23 cellular contexts compared by ENCODE assay signal in genomic region chr14:102079700-102079979, GRCh38. TPM values are rescaled to one million over a fixed set of nuclear protein-coding genes. Genes with fewer than 3 reads are reported as not detected.
DNase-seq lines count a peak whose midpoint lies in the region; ATAC-seq and TF ChIP-seq lines count a peak whose summit lies in the region.
"Had no signal": no experiment of that assay in that cellular context is flagged by ENCODE, and none has a peak within 500 bp of the region (broad histone marks: within the 10 kb centered on the region; RNA-seq: fewer than 3 reads in every experiment).

No MANE protein-coding gene starts in this region.

- no peaks in the 10 kb centered on the region for H3K27me3 ChIP-seq in Karpas-422 (ENCODE audit: low read length)
- no peaks in the 10 kb centered on the region for H3K27me3 ChIP-seq in neural progenitor cell
- H3K27me3 ChIP-seq: adrenal gland, brain microvascular endothelial cell, vagina had no signal

- no peak for TF ChIP-seq CTCF in neural progenitor cell (IDR thresholded peaks at IDR 0.05)

- DNase-seq in DMS53 (lab: John Stamatoyannopoulos, UW): peak; percentile 20
- DNase-seq in DMS53 treated with DMSO at 0.1 percent for 48 hours (lab: John Stamatoyannopoulos, UW; ENCODE audit: unreplicated experiment): no peak
- peak; percentile 63 for DNase-seq in Karpas-422
- no peak for DNase-seq in activated naive CD8-positive, alpha-beta T cell treated with anti-CD3 and anti-CD28 coated beads, Interleukin-2, amount 10 ng/mL, durations not matched to agents 7 days and 5 days
- no peak for DNase-seq in immature natural killer cell
- no peak for DNase-seq in neural progenitor cell (ENCODE audit: low spot score)
- DNase-seq: 8988T; activated CD4-positive, alpha-beta T cell treated with anti-CD3 and anti-CD28 coated beads, Interleukin-2, amount 10 ng/mL, durations not matched to agents 7 days and 5 days; adrenal gland; brain microvascular endothelial cell; CD4-positive, alpha-beta T cell; KG1; natural killer cell; NCI-H1436 treated with DMSO at 0.1 percent for 48 hours; NCI-H2107; OCI-M1; stimulated activated naive CD8-positive, alpha-beta T cell treated with anti-CD3 and anti-CD28 coated beads, Interleukin-15, amount 100 ng/mL, for 72 hours had no signal

- H3K4me2 ChIP-seq in Karpas-422 (ENCODE audit: low read depth, low read length, poor library complexity, severe bottlenecking) (no peak overlapping the region), neural progenitor cell (no peak overlapping the region)

- ATAC-seq in activated naive CD8-positive, alpha-beta T cell treated with anti-CD3 and anti-CD28 coated beads, Interleukin-2, amount 10 ng/mL, durations not matched to agents 7 days and 5 days (ENCODE audit: low read depth): peak; percentile 21
- ATAC-seq in HG02588 (IDR thresholded peaks at IDR 0.05; ENCODE audit: unreplicated experiment) (no peak), GM21825 (IDR thresholded peaks at IDR 0.05; ENCODE audit: unreplicated experiment) (no peak)
- ATAC-seq: activated T-helper 17 cell treated with anti-CD3 and anti-CD28 coated beads, Interleukin-2, amount 50 U/mL, for 72 hours; stimulated activated naive CD8-positive, alpha-beta T cell treated with anti-CD3 and anti-CD28 coated beads, Interleukin-15, amount 100 ng/mL, for 72 hours had no signal

- H4K20me1 ChIP-seq in Karpas-422 (ENCODE audit: insufficient read depth, low read depth, low read length) (peaks cover 32% of the 10 kb centered on the region), neural progenitor cell (ENCODE audit: low read depth) (peaks cover 37% of the 10 kb centered on the region)

- H3K9ac ChIP-seq in Karpas-422 (ENCODE audit: low read length): no peak overlapping the region
- H3K9ac ChIP-seq in neural progenitor cell: no peak overlapping the region

- peak overlapping the region; percentile 60 for H3K27ac Mint-ChIP-seq in activated naive CD8-positive, alpha-beta T cell treated with anti-CD3 and anti-CD28 coated beads, Interleukin-2, amount 10 ng/mL, durations not matched to agents 7 days and 5 days
- H3K27ac Mint-ChIP-seq in immature natural killer cell (peak overlapping the region in 4 of 6 donors; percentile 43 to 95 (median 59)), neural progenitor cell (no peak overlapping the region)
- H3K27ac Mint-ChIP-seq: activated CD4-positive, alpha-beta T cell treated with anti-CD3 and anti-CD28 coated beads, Interleukin-2, amount 10 ng/mL, durations not matched to agents 7 days and 5 days; activated T-helper 17 cell treated with anti-CD3 and anti-CD28 coated beads, Interleukin-2, amount 50 U/mL, for 72 hours; CD4-positive, alpha-beta T cell; T-helper 2 cell treated with Interferon-gamma antibody and Interleukin-4, amounts not matched to agents 5 μg/mL and 100 μg/mL, for 36 hours had no signal

- H3K4me3 ChIP-seq in Karpas-422 (ENCODE audit: low read length): no peak overlapping the region
- H3K4me3 ChIP-seq in neural progenitor cell: no peak overlapping the region
- H3K4me3 ChIP-seq: adrenal gland, vagina had no signal

- H3K9me3 Mint-ChIP-seq in activated naive CD8-positive, alpha-beta T cell treated with anti-CD3 and anti-CD28 coated beads, Interleukin-2, amount 10 ng/mL, durations not matched to agents 7 days and 5 days: no peaks in the 10 kb centered on the region
- H3K9me3 Mint-ChIP-seq in immature natural killer cell (no peaks in the 10 kb centered on the region), neural progenitor cell (no peaks in the 10 kb centered on the region)
- H3K9me3 Mint-ChIP-seq: activated CD4-positive, alpha-beta T cell treated with anti-CD3 and anti-CD28 coated beads, Interleukin-2, amount 10 ng/mL, durations not matched to agents 7 days and 5 days; activated T-helper 17 cell treated with anti-CD3 and anti-CD28 coated beads, Interleukin-2, amount 50 U/mL, for 72 hours; CD4-positive, alpha-beta T cell; natural killer cell; stimulated activated naive CD8-positive, alpha-beta T cell treated with anti-CD3 and anti-CD28 coated beads, Interleukin-15, amount 100 ng/mL, for 72 hours; T-helper 2 cell treated with Interferon-gamma antibody and Interleukin-4, amounts not matched to agents 5 μg/mL and 100 μg/mL, for 36 hours had no signal

- no peak overlapping the region for H3K4me3 Mint-ChIP-seq in activated naive CD8-positive, alpha-beta T cell treated with anti-CD3 and anti-CD28 coated beads, Interleukin-2, amount 10 ng/mL, durations not matched to agents 7 days and 5 days
- H3K4me3 Mint-ChIP-seq in immature natural killer cell (no peak overlapping the region), neural progenitor cell (no peak overlapping the region)
- H3K4me3 Mint-ChIP-seq: activated CD4-positive, alpha-beta T cell treated with anti-CD3 and anti-CD28 coated beads, Interleukin-2, amount 10 ng/mL, durations not matched to agents 7 days and 5 days; natural killer cell; stimulated activated naive CD8-positive, alpha-beta T cell treated with anti-CD3 and anti-CD28 coated beads, Interleukin-15, amount 100 ng/mL, for 72 hours; T-helper 2 cell treated with Interferon-gamma antibody and Interleukin-4, amounts not matched to agents 5 μg/mL and 100 μg/mL, for 36 hours had no signal

- H3K79me2 ChIP-seq in Karpas-422 (ENCODE audit: low read length): peaks cover 5% of the 10 kb centered on the region; the same call in 1 of the 2 replicates
- H3K79me2 ChIP-seq in neural progenitor cell (ENCODE audit: low read depth): peaks cover 32% of the 10 kb centered on the region

- POLR2A ChIA-PET in activated naive CD8-positive, alpha-beta T cell treated with anti-CD3 and anti-CD28 coated beads, Interleukin-2, amount 10 ng/mL, durations not matched to agents 7 days and 5 days (lab: Charles Lee): no interaction called here

- H2AFZ ChIP-seq in Karpas-422 (ENCODE audit: low read length) (no peak overlapping the region), neural progenitor cell (replicated peaks) (no peak overlapping the region)

- H3K27ac ChIP-seq in Karpas-422 (ENCODE audit: low read length) (no peak overlapping the region), neural progenitor cell (no peak overlapping the region)
- H3K27ac ChIP-seq: adrenal gland, brain microvascular endothelial cell, vagina, VCaP had no signal

- H3K4me1 ChIP-seq in Karpas-422 (ENCODE audit: low read length) (peaks cover 13% of the 10 kb centered on the region), neural progenitor cell (peaks cover 23% of the 10 kb centered on the region)

- H3K27me3 Mint-ChIP-seq in activated naive CD8-positive, alpha-beta T cell treated with anti-CD3 and anti-CD28 coated beads, Interleukin-2, amount 10 ng/mL, durations not matched to agents 7 days and 5 days: no peaks in the 10 kb centered on the region
- H3K27me3 Mint-ChIP-seq in immature natural killer cell (ENCODE audit: low read depth in 3 of 3): peaks cover 2 to 16% (median 3%) of the 10 kb centered on the region in 3 donors
- peaks cover 4% of the 10 kb centered on the region for H3K27me3 Mint-ChIP-seq in neural progenitor cell (ENCODE audit: insufficient read depth, low read depth)
- H3K27me3 Mint-ChIP-seq: activated CD4-positive, alpha-beta T cell treated with anti-CD3 and anti-CD28 coated beads, Interleukin-2, amount 10 ng/mL, durations not matched to agents 7 days and 5 days; activated T-helper 17 cell treated with anti-CD3 and anti-CD28 coated beads, Interleukin-2, amount 50 U/mL, for 72 hours; CD4-positive, alpha-beta T cell; stimulated activated naive CD8-positive, alpha-beta T cell treated with anti-CD3 and anti-CD28 coated beads, Interleukin-15, amount 100 ng/mL, for 72 hours had no signal

- H3K9me2 ChIP-seq in Karpas-422 (replicated peaks; ENCODE audit: insufficient read depth, low read length): no peaks in the 10 kb centered on the region

- H3K36me3 Mint-ChIP-seq in activated naive CD8-positive, alpha-beta T cell treated with anti-CD3 and anti-CD28 coated beads, Interleukin-2, amount 10 ng/mL, durations not matched to agents 7 days and 5 days: peaks cover 48% of the 10 kb centered on the region
- peaks cover 33 to 54% (median 35%) of the 10 kb centered on the region in 3 donors for H3K36me3 Mint-ChIP-seq in immature natural killer cell
- H3K36me3 Mint-ChIP-seq in neural progenitor cell: peaks cover 51% of the 10 kb centered on the region

- peaks cover 73% of the 10 kb centered on the region for H3F3A ChIP-seq in neural progenitor cell (ENCODE audit: low read depth)

- peaks cover 62% of the 10 kb centered on the region for H3K36me3 ChIP-seq in Karpas-422 (ENCODE audit: insufficient read depth, low read length)
- peaks cover 36% of the 10 kb centered on the region for H3K36me3 ChIP-seq in neural progenitor cell

- no peaks in the 10 kb centered on the region for H3K9me3 ChIP-seq in Karpas-422 (ENCODE audit: low read length)
- no peaks in the 10 kb centered on the region for H3K9me3 ChIP-seq in neural progenitor cell (ENCODE audit: low read depth)
- H3K9me3 ChIP-seq: adrenal gland, vagina had no signal

- peaks cover 47% of the 10 kb centered on the region for H3K4me1 Mint-ChIP-seq in activated naive CD8-positive, alpha-beta T cell treated with anti-CD3 and anti-CD28 coated beads, Interleukin-2, amount 10 ng/mL, durations not matched to agents 7 days and 5 days
- H3K4me1 Mint-ChIP-seq in immature natural killer cell (peaks cover 32 to 47% of the 10 kb centered on the region in 2 donors), neural progenitor cell (peaks cover 26% of the 10 kb centered on the region)

RNA-seq across cellular contexts. Expression of gene HSP90AA1, which starts 7.2 kb away (rescaled TPM):
- 354 and 505 TPM in 2 replicates for total RNA-seq in Karpas-422 (2014; rRNA removed; shearing (Covaris generic); ENCODE audit: low replicate concordance)
- 100 to 1,000 TPM; 372 to 398 TPM for total RNA-seq in activated naive CD8-positive, alpha-beta T cell treated with anti-CD3 and anti-CD28 coated beads, Interleukin-2, amount 10 ng/mL, durations not matched to agents 7 days and 5 days
- 100 to 1,000 TPM; 171 to 473 (median 370) TPM for polyA plus RNA-seq in immature natural killer cell
- total RNA-seq in neural progenitor cell (ENCODE audit: low replicate concordance): 656 and 746 TPM in 2 replicates

Comparison
In these comparisons a context has a peak if more than half of its experiments do, and no peak if none do; other contexts are left out.
1. DNase-seq: peak in DMS53 (single experiment) and Karpas-422 (single experiment); none in DMS53 treated with DMSO at 0.1 percent for 48 hours (single experiment), activated naive CD8-positive, alpha-beta T cell treated with anti-CD3 and anti-CD28 coated beads, Interleukin-2, amount 10 ng/mL, durations not matched to agents 7 days and 5 days (single experiment), immature natural killer cell (0 of 3) and neural progenitor cell (single experiment).